25 cellular contexts compared by ENCODE assay signal in genomic region chr14:92464156-92464555, GRCh38. TPM values are rescaled to one million over a fixed set of nuclear protein-coding genes. Genes with fewer than 3 reads are reported as not detected.
"Had no signal": no experiment of that assay in that cellular context is flagged by ENCODE, and none has a peak within 500 bp of the region (broad histone marks: within the 10 kb centered on the region; RNA-seq: fewer than 3 reads in every experiment).

No MANE protein-coding gene starts in this region.

- DNase-seq: effector CD4-positive, alpha-beta T cell; foreskin fibroblast; gastrocnemius medialis; kidney; mesenchymal stem cell; mucosa of descending colon; naive B cell; pancreas; retina; right lobe of liver; stimulated activated CD4-positive, alpha-beta T cell treated with anti-CD3 and anti-CD28 coated beads, Interleukin-15, amount 100 ng/mL, for 24 hours; stimulated activated CD4-positive, alpha-beta T cell treated with anti-CD3 and anti-CD28 coated beads, Interleukin-2, amount 100 ng/mL, for 48 hours; stimulated activated naive B cell treated with anti-CD40 and anti-IgM and Interleukin-4, amounts not matched to agents 10 μg/mL and 1 μg/mL and 100 μg/mL, for 72 hours; upper lobe of right lung had no signal

- H3K27me3 ChIP-seq: gastrocnemius medialis, neutrophil, pancreas, right lobe of liver, tibial nerve, upper lobe of right lung, vagina had no signal

- H3K36me3 ChIP-seq: gastrocnemius medialis, neutrophil, pancreas, right lobe of liver, thoracic aorta, upper lobe of right lung, vagina had no signal

- H3K4me3 Mint-ChIP-seq: mesothelial cell of epicardium; naive B cell; stimulated activated naive B cell treated with anti-CD40 and anti-IgM and Interleukin-4, amounts not matched to agents 10 μg/mL and 1 μg/mL and 100 μg/mL, for 72 hours; stimulated activated naive CD8-positive, alpha-beta T cell treated with anti-CD3 and anti-CD28 coated beads, Interleukin-15, Interleukin-2, amounts not matched to agents 100 ng/mL and 50 ng/mL, for 24 hours had no signal

- ATAC-seq: esophagus mucosa; gastrocnemius medialis; left lobe of liver; mucosa of descending colon; pancreas; right lobe of liver; stimulated activated naive B cell treated with anti-CD40 and anti-IgM and Interleukin-4, amounts not matched to agents 10 μg/mL and 1 μg/mL and 100 μg/mL, for 72 hours; upper lobe of right lung had no signal

- H3K27ac Mint-ChIP-seq: mesothelial cell of epicardium; stimulated activated naive B cell treated with anti-CD40 and anti-IgM and Interleukin-4, amounts not matched to agents 10 μg/mL and 1 μg/mL and 100 μg/mL, for 72 hours; stimulated activated naive CD8-positive, alpha-beta T cell treated with anti-CD3 and anti-CD28 coated beads, Interleukin-15, Interleukin-2, amounts not matched to agents 100 ng/mL and 50 ng/mL, for 24 hours had no signal

- H3K27ac ChIP-seq: coronary artery, epithelial cell of prostate, gastrocnemius medialis, pancreas, right lobe of liver, thoracic aorta, tibial nerve, upper lobe of right lung, vagina had no signal

- H3K36me3 Mint-ChIP-seq: mesothelial cell of epicardium had no signal

- H3K9me3 ChIP-seq: gastrocnemius medialis, neutrophil, pancreas, right lobe of liver, thoracic aorta, upper lobe of right lung, vagina had no signal

- FAIRE-seq: kidney, pancreas had no signal

- H3K4me1 ChIP-seq: pancreas, vagina had no signal

- H3K4me3 ChIP-seq: coronary artery, gastrocnemius medialis, mucosa of descending colon, pancreas, right lobe of liver, thoracic aorta, tibial nerve, upper lobe of right lung, vagina had no signal

RNA-seq across cellular contexts. Expression of gene RIN3, which starts 49.4 kb away (rescaled TPM):
- polyA plus RNA-seq: neural cell had no signal
